ENCODE assay signal across 29 cellular contexts in genomic region chr2:158690823-158691222, GRCh38.
"Had no signal": no experiment of that assay in that cellular context is flagged by ENCODE, and none has a peak within 500 bp of the region (broad histone marks: within the 10 kb centered on the region; RNA-seq: fewer than 3 reads in every experiment).

No MANE protein-coding gene starts in this region.

- H3K27me3 ChIP-seq: heart right ventricle, left lung, pancreas, sigmoid colon, spleen, suprapubic skin, tibial artery, upper lobe of right lung had no signal

- H3K27ac ChIP-seq: heart right ventricle, left lung, lower lobe of right lung, pancreas, prostate gland, sigmoid colon, spleen, suprapubic skin, thoracic aorta, tibial artery, upper lobe of right lung had no signal

- ATAC-seq: heart right ventricle; left colon; left lung; lower lobe of right lung; naive thymus-derived CD8-positive, alpha-beta T cell; pancreas; right cardiac atrium; stimulated activated memory B cell treated with anti-CD40 and anti-IgM and Interleukin-4, amounts not matched to agents 10 μg/mL and 1 μg/mL and 100 μg/mL, for 72 hours; upper lobe of right lung had no signal

- DNase-seq: heart right ventricle; hypothalamus; immature natural killer cell; kidney; left colon; left lung; lower lobe of right lung; mammary epithelial cell; mesenchymal stem cell; naive thymus-derived CD8-positive, alpha-beta T cell; nucleus accumbens; pancreas; posterior cingulate gyrus; retina; right cardiac atrium; sigmoid colon; small intestine; spleen; stimulated activated CD4-positive, alpha-beta T cell treated with anti-CD3 and anti-CD28 coated beads, Interleukin-4, amount 100 ng/mL, for 24 hours; stimulated activated naive CD4-positive, alpha-beta T cell treated with Interleukin-2 at 50 U/mL for 16 hours; tibial artery; trophoblast cell; upper lobe of right lung had no signal

- FAIRE-seq: islet of Langerhans, kidney, pancreas, small intestine, urothelium cell line had no signal

- H3K4me3 ChIP-seq: heart right ventricle, left lung, lower lobe of right lung, pancreas, prostate gland, sigmoid colon, spleen, suprapubic skin, thoracic aorta, tibial artery, upper lobe of right lung had no signal

- H3K36me3 ChIP-seq: heart right ventricle, left lung, lower lobe of right lung, pancreas, prostate gland, sigmoid colon, spleen, suprapubic skin, thoracic aorta, tibial artery, upper lobe of right lung had no signal

- H3K4me1 ChIP-seq: left lung, pancreas, prostate gland, sigmoid colon, spleen, tibial artery, upper lobe of right lung had no signal

- H3K9me3 ChIP-seq: left lung, lower lobe of right lung, pancreas, prostate gland, sigmoid colon, suprapubic skin, thoracic aorta, tibial artery, upper lobe of right lung had no signal
